22 cellular contexts compared by ENCODE assay signal in genomic region chr5:83145882-83146331, GRCh38.
A peak's percentile ranks its signal among the peaks of the same experiment; 100 is the strongest.
DNase-seq lines count a peak whose midpoint lies in the region; ATAC-seq and TF ChIP-seq lines count a peak whose summit lies in the region.
"Had no signal": no experiment of that assay in that cellular context is flagged by ENCODE, and none has a peak within 500 bp of the region (broad histone marks: within the 10 kb centered on the region; RNA-seq: fewer than 3 reads in every experiment).

No MANE protein-coding gene starts in this region.

- H3K79me2 ChIP-seq in H9 (ENCODE audit: insufficient read depth, low read length) = no peaks in the 10 kb centered on the region

- H2BK120ac ChIP-seq in H9 (ENCODE audit: low read depth, low read length, poor library complexity, severe bottlenecking) = no peak overlapping the region

- ATAC-seq in GM21825 (IDR thresholded peaks at IDR 0.05; ENCODE audit: unreplicated experiment) (no peak), left lung (no peak)
- ATAC-seq: esophagus mucosa; left colon; naive thymus-derived CD4-positive, alpha-beta T cell; psoas muscle had no signal

- H3K9ac ChIP-seq in H9 (ENCODE audit: extremely low read depth, insufficient read length, low read length) = no peak overlapping the region
- H3K9ac ChIP-seq: BLaER1 had no signal

- no peak overlapping the region for H3K56ac ChIP-seq in H9 (ENCODE audit: insufficient read length, low read depth, low read length)

- H3K27ac ChIP-seq in H9 (ENCODE audit: insufficient read length, low read depth, low read length) (no peak overlapping the region), right atrium auricular region (peak overlapping the region; percentile 8 to 13), left lung (no peak overlapping the region)
- H3K27ac ChIP-seq: BLaER1, psoas muscle had no signal

- H3K18ac ChIP-seq in H9 (ENCODE audit: insufficient read length, low read depth, low read length) = no peak overlapping the region

- H3K4me3 Mint-ChIP-seq in H9 = no peak overlapping the region
- H3K4me3 Mint-ChIP-seq: naive thymus-derived CD4-positive, alpha-beta T cell; type B pancreatic cell had no signal

- no peak overlapping the region for H4K91ac ChIP-seq in H9 (ENCODE audit: insufficient read length, low read depth, low read length)

- H3K27ac Mint-ChIP-seq in H9 = peak overlapping the region in 2 of 3 experiments; percentile 37 to 46; a peak in 2 of 7 replicates
- H3K27ac Mint-ChIP-seq: naive thymus-derived CD4-positive, alpha-beta T cell; type B pancreatic cell had no signal

- H3K9me3 ChIP-seq in H9 (ENCODE audit: control insufficient read depth, low read depth, low read length) (no peaks in the 10 kb centered on the region), right atrium auricular region (no peaks in the 10 kb centered on the region), left lung (no peaks in the 10 kb centered on the region)
- H3K9me3 ChIP-seq: BLaER1, psoas muscle had no signal

- H3K27me3 ChIP-seq in H9 (ENCODE audit: insufficient read depth, low read length) = no peaks in the 10 kb centered on the region
- no peaks in the 10 kb centered on the region for H3K27me3 ChIP-seq in right atrium auricular region
- no peaks in the 10 kb centered on the region for H3K27me3 ChIP-seq in left lung
- H3K27me3 ChIP-seq: BLaER1 had no signal

- TF ChIP-seq CTCF in H9 (conservative IDR thresholded peaks at IDR 0.05) = no peak
- TF ChIP-seq CTCF in right atrium auricular region (IDR thresholded peaks at IDR 0.05) = no peak
- TF ChIP-seq CTCF in left lung (IDR thresholded peaks at IDR 0.05) = no peak

- H3K79me1 ChIP-seq in H9 (ENCODE audit: insufficient read depth, low read depth, low read length, poor library complexity, severe bottlenecking) = no peaks in the 10 kb centered on the region

- H2BK15ac ChIP-seq in H9 (ENCODE audit: low read depth, low read length) = no peak overlapping the region

- H3K36me3 ChIP-seq in right atrium auricular region (no peaks in the 10 kb centered on the region), left lung (no peaks in the 10 kb centered on the region)
- H3K36me3 ChIP-seq: BLaER1 had no signal

- intact Hi-C loops in left lung (cut with DNase I) = no loop called here

- H3K14ac ChIP-seq in H9 (ENCODE audit: insufficient read depth, low read length) = no peak overlapping the region

- H2BK5ac ChIP-seq in H9 (ENCODE audit: insufficient read length, low read length) = no peak overlapping the region

- H3K23ac ChIP-seq in H9 (ENCODE audit: insufficient read length, low read depth, low read length) = no peak overlapping the region

- no peaks in the 10 kb centered on the region for H3K27me3 Mint-ChIP-seq in H9 (ENCODE audit: low read depth)
- H3K27me3 Mint-ChIP-seq: naive thymus-derived CD4-positive, alpha-beta T cell; type B pancreatic cell had no signal

- peaks cover 0 to 4% of the 10 kb centered on the region in 2 experiments; a peak in 1 of 5 replicates for H3K9me3 Mint-ChIP-seq in H9
- H3K9me3 Mint-ChIP-seq: type B pancreatic cell had no signal

- H3K4me2 ChIP-seq in H9 (ENCODE audit: insufficient read depth, insufficient read length, low read length) = no peak overlapping the region
- H3K4me2 ChIP-seq: BLaER1 had no signal

- H4K8ac ChIP-seq in H9 (replicated peaks; ENCODE audit: insufficient read length, low read depth, low read length) = no peak overlapping the region

- no peaks in the 10 kb centered on the region for H3K4me1 Mint-ChIP-seq in H9

- peaks cover 0 to 9% (median 4%) of the 10 kb centered on the region in 3 experiments; a peak in 4 of 7 replicates for H3K36me3 Mint-ChIP-seq in H9 (ENCODE audit: insufficient read depth in 1 of 3, low read depth in 3 of 3)
- H3K36me3 Mint-ChIP-seq: type B pancreatic cell had no signal

- DNase-seq in H9 (no peak), cerebellar cortex (ENCODE audit: low spot score) (peak; percentile 5), right atrium auricular region (ENCODE audit: low spot score) (no peak), renal cortical epithelial cell (ENCODE audit: low read depth) (peak; percentile 4), left lung (no peak), NCI-H2029 treated with DMSO at 0.1 percent for 48 hours (lab: John Stamatoyannopoulos, UW) (no peak), NCI-H146 treated with DMSO at 0.1 percent for 48 hours (lab: John Stamatoyannopoulos, UW; ENCODE audit: unreplicated experiment) (no peak)
- DNase-seq: activated CD4-positive, alpha-beta T cell treated with anti-CD3 and anti-CD28 coated beads for 4 hours; activated gamma-delta T cell treated with Interleukin-2 at 50 U/mL for 16 hours; aorta; Karpas-422; left colon; naive thymus-derived CD4-positive, alpha-beta T cell; NCI-H1092 treated with DMSO at 0.1 percent for 48 hours; NCI-H526 treated with DMSO at 0.1 percent for 48 hours; psoas muscle; stimulated activated CD4-positive, alpha-beta T cell treated with anti-CD3 and anti-CD28 coated beads, Interleukin-15, amount 100 ng/mL, for 24 hours; stimulated activated naive CD4-positive, alpha-beta T cell had no signal

- no peaks in the 10 kb centered on the region for H3K23me2 ChIP-seq in H9 (ENCODE audit: insufficient read length, low read depth, low read length, poor library complexity, severe bottlenecking)

- no peaks in the 10 kb centered on the region for H3K4me1 ChIP-seq in H9 (ENCODE audit: insufficient read depth, low read length)
- peaks cover 0 to 9% of the 10 kb centered on the region in 2 donors for H3K4me1 ChIP-seq in right atrium auricular region
- no peaks in the 10 kb centered on the region for H3K4me1 ChIP-seq in left lung
- H3K4me1 ChIP-seq: BLaER1, psoas muscle had no signal

- H2AFZ ChIP-seq in H9 (ENCODE audit: low read length) = no peak overlapping the region

- no peak overlapping the region for H4K5ac ChIP-seq in H9 (ENCODE audit: insufficient read length, low read depth, low read length)

- H4K20me1 ChIP-seq in H9 (ENCODE audit: control insufficient read depth, insufficient read depth, insufficient read length) = no peaks in the 10 kb centered on the region
- H4K20me1 ChIP-seq: BLaER1 had no signal

- H3K4me3 ChIP-seq in right atrium auricular region = no peak overlapping the region
- no peak overlapping the region for H3K4me3 ChIP-seq in left lung
- H3K4me3 ChIP-seq: BLaER1, psoas muscle had no signal

- no peak overlapping the region for H2BK20ac ChIP-seq in H9 (ENCODE audit: low read depth, low read length, poor library complexity, severe bottlenecking)

- no peak overlapping the region for H3K4ac ChIP-seq in H9 (ENCODE audit: low read depth, low read length)

- no peak overlapping the region for H2AK5ac ChIP-seq in H9 (ENCODE audit: insufficient read length, low read length)

- no peak overlapping the region for H3T11ph ChIP-seq in H9 (ENCODE audit: low read length)

- no peak overlapping the region for H2BK12ac ChIP-seq in H9 (ENCODE audit: insufficient read length, low read depth, low read length)

Comparison
In these comparisons a context has a peak if more than half of its experiments do, and no peak if none do; other contexts are left out.
1. DNase-seq: peak in cerebellar cortex (single experiment) and renal cortical epithelial cell (single experiment); none in H9 (single experiment), right atrium auricular region (single experiment), left lung (0 of 2), NCI-H2029 treated with DMSO at 0.1 percent for 48 hours (single experiment) and NCI-H146 treated with DMSO at 0.1 percent for 48 hours (single experiment).
2. H3K27ac ChIP-seq: peak in right atrium auricular region (2 of 2); none in H9 (single experiment) and left lung (0 of 2).